Comparison of ENCODE assay signal across 28 cellular contexts in genomic region chr14:23131482-23131881, GRCh38. TPM values are rescaled to one million over a fixed set of nuclear protein-coding genes. Genes with fewer than 3 reads are reported as not detected.
A peak's percentile ranks its signal among the peaks of the same experiment; 100 is the strongest.
DNase-seq lines count a peak whose midpoint lies in the region; ATAC-seq, FAIRE-seq and TF ChIP-seq lines count a peak whose summit lies in the region.
"Had no signal": no experiment of that assay in that cellular context is flagged by ENCODE, and none has a peak within 500 bp of the region (broad histone marks: within the 10 kb centered on the region; RNA-seq: fewer than 3 reads in every experiment).

No MANE protein-coding gene starts in this region.

- 100% methylated on average over 3 of the region's 5 CpGs for WGBS in mammary epithelial cell (ENCODE audit: low coverage, missing lambda C conversion rate)
- 7% methylated on average over 5 of the region's 5 CpGs for WGBS in HepG2 (ENCODE audit: low lambda C conversion rate)

- no peak; the same call in 2 of the 3 replicates for ATAC-seq in HepG2
- ATAC-seq in stimulated activated memory B cell treated with anti-CD40 and anti-IgM and Interleukin-4, amounts not matched to agents 10 μg/mL and 1 μg/mL and 100 μg/mL, for 72 hours = peak; percentile 37
- no peak for ATAC-seq in activated T-cell treated with anti-CD3 and anti-CD28 coated beads, Interleukin-2, amount 50 U/mL, for 72 hours (replicated peaks in 1 of 2)
- ATAC-seq: GM23338, K562, SK-N-SH treated with all-trans-retinoic acid at 6 μM for 48 hours had no signal

- no peaks in the 10 kb centered on the region for H3K36me3 Mint-ChIP-seq in stimulated activated memory B cell treated with anti-CD40 and anti-IgM and Interleukin-4, amounts not matched to agents 10 μg/mL and 1 μg/mL and 100 μg/mL, for 72 hours
- H3K36me3 Mint-ChIP-seq in activated T-cell treated with anti-CD3 and anti-CD28 coated beads, Interleukin-2, amount 50 U/mL, for 24 hours (ENCODE audit: low read depth) = no peaks in the 10 kb centered on the region
- H3K36me3 Mint-ChIP-seq in activated T-cell treated with anti-CD3 and anti-CD28 coated beads, Interleukin-2, amount 50 U/mL, for 72 hours (ENCODE audit: insufficient read depth in 2 of 2) = no peaks in the 10 kb centered on the region
- H3K36me3 Mint-ChIP-seq: CD4-positive, CD25-positive, alpha-beta regulatory T cell had no signal

- no peak overlapping the region for H3K4me2 ChIP-seq in mammary epithelial cell (ENCODE audit: insufficient read depth, low read depth, low read length)
- H3K4me2 ChIP-seq in HepG2 (ENCODE audit: low read depth, low read length) = no peak overlapping the region
- H3K4me2 ChIP-seq: GM23338 had no signal

- H3K9me3 ChIP-seq in breast epithelium (no peaks in the 10 kb centered on the region), mammary epithelial cell (replicated peaks; ENCODE audit: insufficient read depth, low read length) (no peaks in the 10 kb centered on the region), HepG2 (ENCODE audit: low read length) (no peaks in the 10 kb centered on the region)
- H3K9me3 ChIP-seq: BE2C, HAP-1, SJCRH30 had no signal

- POLR2A ChIA-PET in HepG2 (lab: Yijun Ruan, JAX) = no interaction called here

- H3K9ac ChIP-seq in mammary epithelial cell (ENCODE audit: insufficient read depth, low read length) (no peak overlapping the region), HepG2 (ENCODE audit: insufficient read depth, low read depth, low read length) (no peak overlapping the region)

- in situ Hi-C loops in mammary epithelial cell (cut with MboI; ENCODE audit: low sequenced_read_pairs in 2 of 2) (no loop called here), HepG2 (cut with HindIII; ENCODE audit: extremely low pct_ligation_motif_present, low pct_unique_long_range_greater_than_20kb) (no loop called here)

- TF ChIP-seq POLR2A in breast epithelium (IDR thresholded peaks at IDR 0.05) (no peak), HepG2 (IDR thresholded peaks at IDR 0.05; ENCODE audit: insufficient read depth in 1 of 2, low read depth in 2 of 2, low read length in 2 of 2) (no peak)

- H3K9me3 Mint-ChIP-seq in stimulated activated memory B cell treated with anti-CD40 and anti-IgM and Interleukin-4, amounts not matched to agents 10 μg/mL and 1 μg/mL and 100 μg/mL, for 72 hours = no peaks in the 10 kb centered on the region
- H3K9me3 Mint-ChIP-seq in activated T-cell treated with anti-CD3 and anti-CD28 coated beads, Interleukin-2, amount 50 U/mL, for 24 hours = no peaks in the 10 kb centered on the region
- H3K9me3 Mint-ChIP-seq in activated T-cell treated with anti-CD3 and anti-CD28 coated beads, Interleukin-2, amount 50 U/mL, for 72 hours = no peaks in the 10 kb centered on the region
- H3K9me3 Mint-ChIP-seq: CD4-positive, CD25-positive, alpha-beta regulatory T cell; GM23338; HFFc6 had no signal

- H3K27me3 ChIP-seq in breast epithelium (no peaks in the 10 kb centered on the region), mammary epithelial cell (ENCODE audit: insufficient read depth, low read length) (no peaks in the 10 kb centered on the region), HL-60 (ENCODE audit: insufficient read depth, poor library complexity, severe bottlenecking) (no peaks in the 10 kb centered on the region), HepG2 (ENCODE audit: control insufficient read depth in 1 of 2, insufficient read depth in 2 of 2, low read length in 2 of 2) (peaks cover 21 to 60% of the 10 kb centered on the region in 2 experiments)

- H3K4me1 Mint-ChIP-seq in stimulated activated memory B cell treated with anti-CD40 and anti-IgM and Interleukin-4, amounts not matched to agents 10 μg/mL and 1 μg/mL and 100 μg/mL, for 72 hours = peaks cover 24% of the 10 kb centered on the region
- no peaks in the 10 kb centered on the region for H3K4me1 Mint-ChIP-seq in activated T-cell treated with anti-CD3 and anti-CD28 coated beads, Interleukin-2, amount 50 U/mL, for 24 hours (ENCODE audit: low read depth)
- no peaks in the 10 kb centered on the region for H3K4me1 Mint-ChIP-seq in activated T-cell treated with anti-CD3 and anti-CD28 coated beads, Interleukin-2, amount 50 U/mL, for 72 hours (ENCODE audit: low read depth)
- H3K4me1 Mint-ChIP-seq: GM23338 had no signal

- H2AFZ ChIP-seq in mammary epithelial cell (ENCODE audit: low read depth, low read length) = no peak overlapping the region
- no peak overlapping the region for H2AFZ ChIP-seq in HepG2 (ENCODE audit: low read length)
- H2AFZ ChIP-seq: GM23338 had no signal

- H3K27ac ChIP-seq in breast epithelium = peak overlapping the region; percentile 65 to 75
- H3K27ac ChIP-seq in mammary epithelial cell (ENCODE audit: insufficient read depth, low read depth, low read length) = no peak overlapping the region
- H3K27ac ChIP-seq in HL-60 (replicated peaks) = peak overlapping the region; percentile 47
- no peak overlapping the region for H3K27ac ChIP-seq in HepG2 (ENCODE audit: extremely low read length, insufficient read depth, low read length)
- H3K27ac ChIP-seq: SJCRH30 had no signal

- H4K20me1 ChIP-seq in mammary epithelial cell (ENCODE audit: insufficient read depth, low read length) (no peaks in the 10 kb centered on the region), HepG2 (ENCODE audit: insufficient read depth, low read length) (no peaks in the 10 kb centered on the region)

- H3K79me2 ChIP-seq in mammary epithelial cell (ENCODE audit: insufficient read depth, low read length) (no peaks in the 10 kb centered on the region), HepG2 (ENCODE audit: insufficient read depth, low read length) (no peaks in the 10 kb centered on the region)

- no peaks in the 10 kb centered on the region for H3K36me3 ChIP-seq in breast epithelium
- H3K36me3 ChIP-seq in mammary epithelial cell (ENCODE audit: insufficient read depth, low read length) = no peaks in the 10 kb centered on the region
- no peaks in the 10 kb centered on the region for H3K36me3 ChIP-seq in HepG2 (replicated peaks in 1 of 2; ENCODE audit: control insufficient read depth in 1 of 2, insufficient read depth in 2 of 2, low read length in 2 of 2)
- H3K36me3 ChIP-seq: BE2C, HAP-1, SJCRH30 had no signal

- FAIRE-seq in HepG2 (lab: Jason Lieb, UNC) = no peak
- FAIRE-seq: K562, RCC 7860 had no signal

- no TSS peak for BruUV-seq in mammary epithelial cell (replicated peaks; lab: Mats Ljungman, UMichigan)
- BruUV-seq in HepG2 (replicated peaks; lab: Mats Ljungman, UMichigan) = no TSS peak

- H3K4me3 ChIP-seq in breast epithelium (no peak overlapping the region), mammary epithelial cell (replicated peaks in 1 of 3; ENCODE audit: insufficient read depth in 1 of 3, low read depth in 2 of 3, low read length in 3 of 3) (no peak overlapping the region), HL-60 (replicated peaks; ENCODE audit: insufficient read depth, low read length) (no peak overlapping the region), HepG2 (replicated peaks in 1 of 3; ENCODE audit: insufficient read depth in 1 of 3, low read depth in 2 of 3, low read length in 3 of 3) (no peak overlapping the region)
- H3K4me3 ChIP-seq: GM23338, HAP-1, K562, SJCRH30 had no signal

- dilution Hi-C loops in mammary epithelial cell (cut with HindIII; ENCODE audit: low sequenced_read_pairs) = no loop called here

- no peaks in the 10 kb centered on the region for H3K27me3 Mint-ChIP-seq in stimulated activated memory B cell treated with anti-CD40 and anti-IgM and Interleukin-4, amounts not matched to agents 10 μg/mL and 1 μg/mL and 100 μg/mL, for 72 hours
- H3K27me3 Mint-ChIP-seq in activated T-cell treated with anti-CD3 and anti-CD28 coated beads, Interleukin-2, amount 50 U/mL, for 24 hours = no peaks in the 10 kb centered on the region
- no peaks in the 10 kb centered on the region for H3K27me3 Mint-ChIP-seq in activated T-cell treated with anti-CD3 and anti-CD28 coated beads, Interleukin-2, amount 50 U/mL, for 72 hours (ENCODE audit: low read depth)

- TF ChIP-seq EP300 in HepG2 (IDR thresholded peaks at IDR 0.05; ENCODE audit: low read depth in 2 of 2, low read length in 2 of 2) = no peak
- no peak for TF ChIP-seq EP300 in HepG2 (CRISPR knock-in tag; IDR thresholded peaks at IDR 0.05; ENCODE audit: borderline replicate concordance)

- DNase-seq in breast epithelium (ENCODE audit: low spot score in 2 of 2) (no peak), mammary epithelial cell (no peak), HL-60 (ENCODE audit: low read depth in 1 of 2, low spot score in 1 of 2) (no peak), HepG2 (ENCODE audit: low spot score) (no peak), GM10266 (ENCODE audit: extremely low spot score) (no peak)
- no peak for DNase-seq in activated T-cell treated with anti-CD3 and anti-CD28 coated beads, Interleukin-2, amount 50 U/mL, for 24 hours
- DNase-seq in activated T-cell treated with anti-CD3 and anti-CD28 coated beads, Interleukin-2, amount 50 U/mL, for 72 hours = no peak
- DNase-seq: 8988T; ACHN; BE2C; CD4-positive, CD25-positive, alpha-beta regulatory T cell; HFFc6; NCI-H1092 treated with DMSO at 0.1 percent for 48 hours; NCI-H1436; NCI-H187; NCI-H2081 treated with DMSO at 0.1 percent for 48 hours; NCI-H2171; NCI-H226; NCI-H510A treated with DMSO at 0.1 percent for 48 hours; SJCRH30 had no signal

- TF ChIP-seq CTCF in breast epithelium (IDR thresholded peaks at IDR 0.05) (no peak), mammary epithelial cell (conservative IDR thresholded peaks at IDR 0.05 in 1 of 2, IDR thresholded peaks at IDR 0.05 in 1 of 2; ENCODE audit: extremely low read depth in 1 of 2, insufficient read depth in 1 of 2, low read depth in 1 of 2, low read length in 2 of 2) (no peak), HL-60 (IDR thresholded peaks at IDR 0.05; ENCODE audit: insufficient read depth, low read length) (no peak), HepG2 (CRISPR knock-in tag; IDR thresholded peaks at IDR 0.05) (no peak), GM10266 (IDR thresholded peaks at IDR 0.05; ENCODE audit: control insufficient read depth, insufficient read depth, low read depth, missing control alignments) (no peak)

- intact Hi-C loops in breast epithelium (cut with DNase I; ENCODE audit: low total_unique reads) = no loop called here
- intact Hi-C loops in mammary epithelial cell (cut with micrococcal nuclease) = no loop called here
- intact Hi-C loops in HepG2 (cut with micrococcal nuclease; ENCODE audit: unreplicated experiment) = no loop called here

- H3K27ac Mint-ChIP-seq in stimulated activated memory B cell treated with anti-CD40 and anti-IgM and Interleukin-4, amounts not matched to agents 10 μg/mL and 1 μg/mL and 100 μg/mL, for 72 hours = no peak overlapping the region
- H3K27ac Mint-ChIP-seq in activated T-cell treated with anti-CD3 and anti-CD28 coated beads, Interleukin-2, amount 50 U/mL, for 24 hours = no peak overlapping the region
- H3K27ac Mint-ChIP-seq in activated T-cell treated with anti-CD3 and anti-CD28 coated beads, Interleukin-2, amount 50 U/mL, for 72 hours = no peak overlapping the region
- H3K27ac Mint-ChIP-seq: CD4-positive, CD25-positive, alpha-beta regulatory T cell; GM23338; HFFc6 had no signal

- no peak for TF ChIP-seq RAD21 in HepG2 (CRISPR knock-in tag; IDR thresholded peaks at IDR 0.05)

- H3K4me1 ChIP-seq in breast epithelium = peaks cover 0 to 3% of the 10 kb centered on the region in 2 donors
- peaks cover 15% of the 10 kb centered on the region for H3K4me1 ChIP-seq in mammary epithelial cell (ENCODE audit: insufficient read depth, low read length)
- H3K4me1 ChIP-seq in HepG2 (ENCODE audit: insufficient read depth, low read length) = peaks cover 3% of the 10 kb centered on the region
- H3K4me1 ChIP-seq: HAP-1, SJCRH30 had no signal

- no peak overlapping the region for H3K4me3 Mint-ChIP-seq in stimulated activated memory B cell treated with anti-CD40 and anti-IgM and Interleukin-4, amounts not matched to agents 10 μg/mL and 1 μg/mL and 100 μg/mL, for 72 hours
- no peak overlapping the region for H3K4me3 Mint-ChIP-seq in activated T-cell treated with anti-CD3 and anti-CD28 coated beads, Interleukin-2, amount 50 U/mL, for 24 hours
- H3K4me3 Mint-ChIP-seq in activated T-cell treated with anti-CD3 and anti-CD28 coated beads, Interleukin-2, amount 50 U/mL, for 72 hours = no peak overlapping the region
- H3K4me3 Mint-ChIP-seq: CD4-positive, CD25-positive, alpha-beta regulatory T cell; GM23338; HFFc6 had no signal

- CTCF ChIA-PET in mammary epithelial cell (lab: Charles Lee; ENCODE audit: low non-redundant PET) = no interaction called here
- CTCF ChIA-PET in HepG2 (lab: Yijun Ruan, JAX; ENCODE audit: low intra/inter-chr PET ratio, low total read pairs) = no interaction called here

RNA-seq across cellular contexts. Expression of gene CEBPE, which starts 12.4 kb away (rescaled TPM):
- under 1 TPM in 1 of 3 donors, not detected in 2; 0.32 TPM for total RNA-seq in breast epithelium
- total RNA-seq in mammary epithelial cell = not detected
- polyA plus RNA-seq in mammary epithelial cell = not detected
- not detected for polyA minus RNA-seq in mammary epithelial cell
- total RNA-seq in HepG2 (2016; rRNA removed; fragmentation: Illumina TruSeq; extraction: Trizol) = 0.11 TPM in 1 of 2 replicates, not detected in the other
- total RNA-seq in HepG2 (2016; cell fraction: cytosol; rRNA removed; fragmentation: Illumina TruSeq; extraction: Trizol; ENCODE audit: low read depth) = not detected in 2 replicates
- total RNA-seq in HepG2 (2016; cell fraction: insoluble cytoplasmic fraction; rRNA removed; fragmentation: Illumina TruSeq; extraction: Trizol) = 0.12 TPM in 1 of 2 replicates, not detected in the other
- 0.17 TPM in 1 of 2 replicates, not detected in the other for total RNA-seq in HepG2 (2016; cell fraction: membrane; rRNA removed; fragmentation: Illumina TruSeq; extraction: Trizol)
- total RNA-seq in HepG2 (2016; cell fraction: nucleus; rRNA removed; fragmentation: Illumina TruSeq; extraction: Trizol) = not detected in 2 replicates
- 0.09 and 0.10 TPM in 2 replicates for polyA plus RNA-seq in HepG2 (2011; rRNA removed)
- polyA plus RNA-seq in HepG2 (2011; cell fraction: cytosol; rRNA removed) = 0.10 and 0.13 TPM in 2 replicates
- polyA plus RNA-seq in HepG2 (2011; cell fraction: nucleus; rRNA removed) = 0.10 TPM in 1 of 2 replicates, not detected in the other
- polyA plus RNA-seq in HepG2 (2012) = 0.09 TPM in 1 of 2 replicates, not detected in the other
- not detected in 2 replicates for polyA plus RNA-seq in HepG2 (2016; cell fraction: cytosol; fragmentation: Illumina TruSeq; extraction: Trizol; ENCODE audit: low read depth)
- not detected in 2 replicates for polyA plus RNA-seq in HepG2 (2016; cell fraction: insoluble cytoplasmic fraction; fragmentation: Illumina TruSeq; extraction: Trizol; ENCODE audit: low read depth)
- polyA plus RNA-seq in HepG2 (2016; cell fraction: membrane; fragmentation: Illumina TruSeq; extraction: Trizol; ENCODE audit: low read depth) = not detected in 2 replicates
- not detected in 2 replicates for polyA plus RNA-seq in HepG2 (2016; cell fraction: nucleus; fragmentation: Illumina TruSeq; extraction: Trizol; ENCODE audit: insufficient read depth, low read depth)
- 0.08 and 0.14 TPM in 2 replicates for polyA minus RNA-seq in HepG2 (2011; rRNA and poly(A)+ RNA removed; ENCODE audit: low replicate concordance)
- polyA minus RNA-seq in HepG2 (2011; cell fraction: cytosol; rRNA and poly(A)+ RNA removed) = not detected in 2 replicates
- polyA minus RNA-seq in HepG2 (2011; cell fraction: nucleus; rRNA and poly(A)+ RNA removed) = not detected in 2 replicates
- total RNA-seq in activated T-cell treated with anti-CD3 and anti-CD28 coated beads, Interleukin-2, amount 50 U/mL, for 72 hours = under 1 TPM; 0.21 to 0.36 TPM
- total RNA-seq: CD4-positive, CD25-positive, alpha-beta regulatory T cell; GM23338; HFFc6; HT1080; M059J; SJCRH30 had no signal
- polyA plus RNA-seq: GM23338 had no signal

RNA-seq across cellular contexts. Expression of gene CIROP, which starts 26.7 kb away (rescaled TPM):
- total RNA-seq in breast epithelium (not detected), mammary epithelial cell (not detected), HepG2 (2016; rRNA removed; fragmentation: Illumina TruSeq; extraction: Trizol) (not detected in 2 replicates)
- polyA plus RNA-seq in mammary epithelial cell (not detected), HepG2 (2011; rRNA removed) (0.07 and 0.14 TPM in 2 replicates)
- not detected for polyA minus RNA-seq in mammary epithelial cell
- total RNA-seq in HepG2 (2016; cell fraction: cytosol; rRNA removed; fragmentation: Illumina TruSeq; extraction: Trizol; ENCODE audit: low read depth) = not detected in 2 replicates
- not detected in 2 replicates for total RNA-seq in HepG2 (2016; cell fraction: insoluble cytoplasmic fraction; rRNA removed; fragmentation: Illumina TruSeq; extraction: Trizol)
- not detected in 2 replicates for total RNA-seq in HepG2 (2016; cell fraction: membrane; rRNA removed; fragmentation: Illumina TruSeq; extraction: Trizol)
- not detected in 2 replicates for total RNA-seq in HepG2 (2016; cell fraction: nucleus; rRNA removed; fragmentation: Illumina TruSeq; extraction: Trizol)
- 0.05 and 0.14 TPM in 2 replicates for polyA plus RNA-seq in HepG2 (2011; cell fraction: cytosol; rRNA removed)
- polyA plus RNA-seq in HepG2 (2011; cell fraction: nucleus; rRNA removed) = 0.18 and 0.59 TPM in 2 replicates
- polyA plus RNA-seq in HepG2 (2012) = 0.05 and 0.12 TPM in 2 replicates
- not detected in 2 replicates for polyA plus RNA-seq in HepG2 (2016; cell fraction: cytosol; fragmentation: Illumina TruSeq; extraction: Trizol; ENCODE audit: low read depth)
- polyA plus RNA-seq in HepG2 (2016; cell fraction: insoluble cytoplasmic fraction; fragmentation: Illumina TruSeq; extraction: Trizol; ENCODE audit: low read depth) = not detected in 2 replicates
- polyA plus RNA-seq in HepG2 (2016; cell fraction: membrane; fragmentation: Illumina TruSeq; extraction: Trizol; ENCODE audit: low read depth) = not detected in 2 replicates
- polyA plus RNA-seq in HepG2 (2016; cell fraction: nucleus; fragmentation: Illumina TruSeq; extraction: Trizol; ENCODE audit: insufficient read depth, low read depth) = not detected in 2 replicates
- polyA minus RNA-seq in HepG2 (2011; rRNA and poly(A)+ RNA removed; ENCODE audit: low replicate concordance) = 0.12 TPM in 1 of 2 replicates, not detected in the other
- polyA minus RNA-seq in HepG2 (2011; cell fraction: cytosol; rRNA and poly(A)+ RNA removed) = not detected in 2 replicates
- not detected in 2 replicates for polyA minus RNA-seq in HepG2 (2011; cell fraction: nucleus; rRNA and poly(A)+ RNA removed)
- total RNA-seq in activated T-cell treated with anti-CD3 and anti-CD28 coated beads, Interleukin-2, amount 50 U/mL, for 72 hours = not detected
- total RNA-seq: CD4-positive, CD25-positive, alpha-beta regulatory T cell; GM23338; HFFc6; HT1080; K562; M059J; SJCRH30 had no signal
- polyA plus RNA-seq: GM23338, K562 had no signal

RNA-seq across cellular contexts. Expression of gene C14orf119, which starts 36.2 kb away (rescaled TPM):
- 10 to 100 TPM; 29.6 to 34.4 (median 32.8) TPM for total RNA-seq in breast epithelium
- 10 to 100 TPM; 39.2 to 57.6 TPM for total RNA-seq in mammary epithelial cell
- polyA plus RNA-seq in mammary epithelial cell = 95.1 TPM
- polyA minus RNA-seq in mammary epithelial cell = 38.1 TPM
- 206 and 299 TPM in 2 replicates for total RNA-seq in HepG2 (2016; rRNA removed; fragmentation: Illumina TruSeq; extraction: Trizol)
- 51.0 and 54.6 TPM in 2 replicates for total RNA-seq in HepG2 (2016; cell fraction: cytosol; rRNA removed; fragmentation: Illumina TruSeq; extraction: Trizol; ENCODE audit: low read depth)
- total RNA-seq in HepG2 (2016; cell fraction: insoluble cytoplasmic fraction; rRNA removed; fragmentation: Illumina TruSeq; extraction: Trizol) = 204 and 326 TPM in 2 replicates
- total RNA-seq in HepG2 (2016; cell fraction: membrane; rRNA removed; fragmentation: Illumina TruSeq; extraction: Trizol) = 66.2 and 72.9 TPM in 2 replicates
- total RNA-seq in HepG2 (2016; cell fraction: nucleus; rRNA removed; fragmentation: Illumina TruSeq; extraction: Trizol) = 67.0 and 72.0 TPM in 2 replicates
- polyA plus RNA-seq in HepG2 (2011; rRNA removed) = 104 and 117 TPM in 2 replicates
- polyA plus RNA-seq in HepG2 (2011; cell fraction: cytosol; rRNA removed) = 125 and 157 TPM in 2 replicates
- 52.9 and 72.4 TPM in 2 replicates for polyA plus RNA-seq in HepG2 (2011; cell fraction: nucleus; rRNA removed)
- polyA plus RNA-seq in HepG2 (2012) = 79.1 and 104 TPM in 2 replicates
- 39.1 and 40.5 TPM in 2 replicates for polyA plus RNA-seq in HepG2 (2016; cell fraction: cytosol; fragmentation: Illumina TruSeq; extraction: Trizol; ENCODE audit: low read depth)
- 290 and 316 TPM in 2 replicates for polyA plus RNA-seq in HepG2 (2016; cell fraction: insoluble cytoplasmic fraction; fragmentation: Illumina TruSeq; extraction: Trizol; ENCODE audit: low read depth)
- 46.1 and 51.5 TPM in 2 replicates for polyA plus RNA-seq in HepG2 (2016; cell fraction: membrane; fragmentation: Illumina TruSeq; extraction: Trizol; ENCODE audit: low read depth)
- polyA plus RNA-seq in HepG2 (2016; cell fraction: nucleus; fragmentation: Illumina TruSeq; extraction: Trizol; ENCODE audit: insufficient read depth, low read depth) = 112 and 120 TPM in 2 replicates
- polyA minus RNA-seq in HepG2 (2011; rRNA and poly(A)+ RNA removed; ENCODE audit: low replicate concordance) = 101 and 161 TPM in 2 replicates
- 54.7 and 61.1 TPM in 2 replicates for polyA minus RNA-seq in HepG2 (2011; cell fraction: cytosol; rRNA and poly(A)+ RNA removed)
- 24.1 and 38.5 TPM in 2 replicates for polyA minus RNA-seq in HepG2 (2011; cell fraction: nucleus; rRNA and poly(A)+ RNA removed)
- 10 to 100 TPM; 31.3 to 38.5 TPM for total RNA-seq in activated T-cell treated with anti-CD3 and anti-CD28 coated beads, Interleukin-2, amount 50 U/mL, for 72 hours

RNA-seq across cellular contexts. Expression of gene ACIN1, which starts 36.5 kb away (rescaled TPM):
- total RNA-seq in breast epithelium (100 to 1,000 TPM; 106 to 151 (median 145) TPM), mammary epithelial cell (100 to 1,000 TPM in 1 of 2 donors, 10 to 100 TPM in 1; 62.0 to 148 TPM), HepG2 (2016; rRNA removed; fragmentation: Illumina TruSeq; extraction: Trizol) (102 and 165 TPM in 2 replicates)
- polyA plus RNA-seq in mammary epithelial cell (64.4 TPM), HepG2 (2011; rRNA removed) (183 and 222 TPM in 2 replicates)
- 70.8 TPM for polyA minus RNA-seq in mammary epithelial cell
- total RNA-seq in HepG2 (2016; cell fraction: cytosol; rRNA removed; fragmentation: Illumina TruSeq; extraction: Trizol; ENCODE audit: low read depth) = 71.3 and 71.5 TPM in 2 replicates
- total RNA-seq in HepG2 (2016; cell fraction: insoluble cytoplasmic fraction; rRNA removed; fragmentation: Illumina TruSeq; extraction: Trizol) = 79.7 and 163 TPM in 2 replicates
- total RNA-seq in HepG2 (2016; cell fraction: membrane; rRNA removed; fragmentation: Illumina TruSeq; extraction: Trizol) = 59.8 and 62.7 TPM in 2 replicates
- 344 and 371 TPM in 2 replicates for total RNA-seq in HepG2 (2016; cell fraction: nucleus; rRNA removed; fragmentation: Illumina TruSeq; extraction: Trizol)
- polyA plus RNA-seq in HepG2 (2011; cell fraction: cytosol; rRNA removed) = 64.2 and 64.8 TPM in 2 replicates
- polyA plus RNA-seq in HepG2 (2011; cell fraction: nucleus; rRNA removed) = 997 and 1,030 TPM in 2 replicates
- 155 and 156 TPM in 2 replicates for polyA plus RNA-seq in HepG2 (2012)
- polyA plus RNA-seq in HepG2 (2016; cell fraction: cytosol; fragmentation: Illumina TruSeq; extraction: Trizol; ENCODE audit: low read depth) = 17.6 and 21.0 TPM in 2 replicates
- 105 and 132 TPM in 2 replicates for polyA plus RNA-seq in HepG2 (2016; cell fraction: insoluble cytoplasmic fraction; fragmentation: Illumina TruSeq; extraction: Trizol; ENCODE audit: low read depth)
- 29.3 and 37.8 TPM in 2 replicates for polyA plus RNA-seq in HepG2 (2016; cell fraction: membrane; fragmentation: Illumina TruSeq; extraction: Trizol; ENCODE audit: low read depth)
- polyA plus RNA-seq in HepG2 (2016; cell fraction: nucleus; fragmentation: Illumina TruSeq; extraction: Trizol; ENCODE audit: insufficient read depth, low read depth) = 1,263 and 1,283 TPM in 2 replicates
- polyA minus RNA-seq in HepG2 (2011; rRNA and poly(A)+ RNA removed; ENCODE audit: low replicate concordance) = 122 and 152 TPM in 2 replicates
- 39.4 and 46.3 TPM in 2 replicates for polyA minus RNA-seq in HepG2 (2011; cell fraction: cytosol; rRNA and poly(A)+ RNA removed)
- 630 and 693 TPM in 2 replicates for polyA minus RNA-seq in HepG2 (2011; cell fraction: nucleus; rRNA and poly(A)+ RNA removed)
- 100 to 1,000 TPM; 162 to 188 TPM for total RNA-seq in activated T-cell treated with anti-CD3 and anti-CD28 coated beads, Interleukin-2, amount 50 U/mL, for 72 hours

RNA-seq across cellular contexts. Expression of gene SLC7A8, which starts 52.0 kb away (rescaled TPM):
- total RNA-seq in breast epithelium (10 to 100 TPM; 46.8 to 98.9 (median 61.9) TPM), mammary epithelial cell (10 to 100 TPM; 25.3 to 74.5 TPM), HepG2 (2016; rRNA removed; fragmentation: Illumina TruSeq; extraction: Trizol) (not detected in 2 replicates)
- polyA plus RNA-seq in mammary epithelial cell (27.0 TPM), HepG2 (2011; rRNA removed) (0.03 and 0.25 TPM in 2 replicates)
- polyA minus RNA-seq in mammary epithelial cell = 110 TPM
- total RNA-seq in HepG2 (2016; cell fraction: cytosol; rRNA removed; fragmentation: Illumina TruSeq; extraction: Trizol; ENCODE audit: low read depth) = not detected in 2 replicates
- not detected in 2 replicates for total RNA-seq in HepG2 (2016; cell fraction: insoluble cytoplasmic fraction; rRNA removed; fragmentation: Illumina TruSeq; extraction: Trizol)
- total RNA-seq in HepG2 (2016; cell fraction: membrane; rRNA removed; fragmentation: Illumina TruSeq; extraction: Trizol) = not detected in 2 replicates
- total RNA-seq in HepG2 (2016; cell fraction: nucleus; rRNA removed; fragmentation: Illumina TruSeq; extraction: Trizol) = not detected in 2 replicates
- not detected in 2 replicates for polyA plus RNA-seq in HepG2 (2011; cell fraction: cytosol; rRNA removed)
- polyA plus RNA-seq in HepG2 (2011; cell fraction: nucleus; rRNA removed) = 0.03 and 0.11 TPM in 2 replicates
- polyA plus RNA-seq in HepG2 (2012) = not detected in 2 replicates
- not detected in 2 replicates for polyA plus RNA-seq in HepG2 (2016; cell fraction: cytosol; fragmentation: Illumina TruSeq; extraction: Trizol; ENCODE audit: low read depth)
- polyA plus RNA-seq in HepG2 (2016; cell fraction: insoluble cytoplasmic fraction; fragmentation: Illumina TruSeq; extraction: Trizol; ENCODE audit: low read depth) = not detected in 2 replicates
- polyA plus RNA-seq in HepG2 (2016; cell fraction: membrane; fragmentation: Illumina TruSeq; extraction: Trizol; ENCODE audit: low read depth) = not detected in 2 replicates
- polyA plus RNA-seq in HepG2 (2016; cell fraction: nucleus; fragmentation: Illumina TruSeq; extraction: Trizol; ENCODE audit: insufficient read depth, low read depth) = not detected in 2 replicates
- 1.4 TPM in 1 of 2 replicates, not detected in the other for polyA minus RNA-seq in HepG2 (2011; rRNA and poly(A)+ RNA removed; ENCODE audit: low replicate concordance)
- polyA minus RNA-seq in HepG2 (2011; cell fraction: cytosol; rRNA and poly(A)+ RNA removed) = not detected in 2 replicates
- not detected in 2 replicates for polyA minus RNA-seq in HepG2 (2011; cell fraction: nucleus; rRNA and poly(A)+ RNA removed)
- 1 to 10 TPM in 1 of 2 donors, under 1 TPM in 1; 0.72 to 1.2 TPM for total RNA-seq in activated T-cell treated with anti-CD3 and anti-CD28 coated beads, Interleukin-2, amount 50 U/mL, for 72 hours
- total RNA-seq: CD4-positive, CD25-positive, alpha-beta regulatory T cell had no signal

Comparison
In these comparisons a context has a peak if more than half of its experiments do, and no peak if none do; other contexts are left out.
1. H3K27ac ChIP-seq: peak in breast epithelium (2 of 2) and HL-60 (single experiment); none in mammary epithelial cell (single experiment) and HepG2 (single experiment).